Comparison of ENCODE assay signal across 27 cellular contexts in genomic region chr12:131752457-131752856, GRCh38.
"Had no signal": no experiment of that assay in that cellular context is flagged by ENCODE, and none has a peak within 500 bp of the region (broad histone marks: within the 10 kb centered on the region; RNA-seq: fewer than 3 reads in every experiment).

No MANE protein-coding gene starts in this region.

- H3K27me3 ChIP-seq: heart right ventricle, right atrium auricular region, stomach, suprapubic skin, tibial artery had no signal

- ATAC-seq: esophagus mucosa; heart right ventricle; left cardiac atrium; left ventricle myocardium superior; stimulated activated naive B cell treated with anti-CD40 and anti-IgM and Interleukin-4, amounts not matched to agents 10 μg/mL and 1 μg/mL and 100 μg/mL, for 72 hours; T-helper 17 cell had no signal

- DNase-seq: activated CD4-positive, alpha-beta memory T cell treated with anti-CD3 and anti-CD28 coated beads, Interleukin-2, amount 10 ng/mL, durations not matched to agents 7 days and 5 days; activated CD4-positive, alpha-beta T cell treated with anti-CD3 and anti-CD28 coated beads for 1 hour; activated CD4-positive, alpha-beta T cell treated with anti-CD3 and anti-CD28 coated beads, Interleukin-2, amount 10 ng/mL, durations not matched to agents 7 days and 5 days; activated naive CD4-positive, alpha-beta T cell; activated T-cell treated with anti-CD3 and anti-CD28 coated beads, Interleukin-2, amount 50 U/mL, for 48 hours; anterior cingulate cortex; foreskin fibroblast; heart right ventricle; left cardiac atrium; left ventricle myocardium superior; stimulated activated CD4-positive, alpha-beta T cell treated with anti-CD3 and anti-CD28 coated beads, Interleukin-1b, Interleukin-23, amount 100 ng/mL, for 48 hours; stimulated activated CD4-positive, alpha-beta T cell treated with anti-CD3 and anti-CD28 coated beads, Interleukin-4, amount 100 ng/mL, for 4 hours; stimulated activated CD8-positive, alpha-beta memory T cell treated with anti-CD3 and anti-CD28 coated beads, Interleukin-4, amount 100 ng/mL, for 48 hours; stimulated activated naive B cell treated with anti-CD40 and anti-IgM and Interleukin-4, amounts not matched to agents 10 μg/mL and 1 μg/mL and 100 μg/mL, for 72 hours; stomach; T-helper 17 cell; T1000 had no signal

- H2AFZ ChIP-seq: parathyroid adenoma had no signal

- H3K27ac ChIP-seq: heart right ventricle, parathyroid adenoma, right atrium auricular region, stomach, suprapubic skin, tibial artery had no signal

- H3K4me3 Mint-ChIP-seq: activated CD4-positive, alpha-beta memory T cell treated with anti-CD3 and anti-CD28 coated beads, Interleukin-2, amount 10 ng/mL, durations not matched to agents 7 days and 5 days; activated CD4-positive, alpha-beta T cell treated with anti-CD3 and anti-CD28 coated beads, Interleukin-2, amount 10 ng/mL, durations not matched to agents 7 days and 5 days; activated naive CD8-positive, alpha-beta T cell; nephron; stimulated activated naive B cell treated with anti-CD40 and anti-IgM and Interleukin-4, amounts not matched to agents 10 μg/mL and 1 μg/mL and 100 μg/mL, for 72 hours; T-helper 17 cell had no signal

- H3K4me1 Mint-ChIP-seq: nephron had no signal

- H3K4me1 ChIP-seq: parathyroid adenoma, right atrium auricular region, stomach, suprapubic skin, tibial artery had no signal

- H3K27ac Mint-ChIP-seq: activated CD4-positive, alpha-beta memory T cell treated with anti-CD3 and anti-CD28 coated beads, Interleukin-2, amount 10 ng/mL, durations not matched to agents 7 days and 5 days; activated CD4-positive, alpha-beta T cell treated with anti-CD3 and anti-CD28 coated beads, Interleukin-2, amount 10 ng/mL, durations not matched to agents 7 days and 5 days; activated naive CD8-positive, alpha-beta T cell; activated T-helper 2 cell treated with anti-CD3 and anti-CD28 coated beads, Interferon-gamma antibody, Interleukin-2, Interleukin-4, amounts not matched to agents 10 μg/mL and 5 μg/mL and 100 μg/mL, durations not matched to agents 14 hours and 24 hours and 36 hours; nephron; T-helper 17 cell had no signal

- H3K9ac ChIP-seq: parathyroid adenoma had no signal

- H3K27me3 Mint-ChIP-seq: activated CD4-positive, alpha-beta memory T cell treated with anti-CD3 and anti-CD28 coated beads, Interleukin-2, amount 10 ng/mL, durations not matched to agents 7 days and 5 days; activated CD4-positive, alpha-beta T cell treated with anti-CD3 and anti-CD28 coated beads, Interleukin-2, amount 10 ng/mL, durations not matched to agents 7 days and 5 days; activated naive CD8-positive, alpha-beta T cell; stimulated activated naive B cell treated with anti-CD40 and anti-IgM and Interleukin-4, amounts not matched to agents 10 μg/mL and 1 μg/mL and 100 μg/mL, for 72 hours; T-helper 17 cell had no signal

- FAIRE-seq: keratinocyte had no signal

- H3K4me3 ChIP-seq: heart right ventricle, right atrium auricular region, smooth muscle cell, stomach, suprapubic skin, tibial artery had no signal

- H3K9me3 ChIP-seq: heart right ventricle, right atrium auricular region, stomach, suprapubic skin, tibial artery had no signal

- H3K4me2 ChIP-seq: smooth muscle cell had no signal

- H3K9me3 Mint-ChIP-seq: activated CD4-positive, alpha-beta T cell treated with anti-CD3 and anti-CD28 coated beads, Interleukin-2, amount 10 ng/mL, durations not matched to agents 7 days and 5 days; activated T-helper 2 cell treated with anti-CD3 and anti-CD28 coated beads, Interferon-gamma antibody, Interleukin-2, Interleukin-4, amounts not matched to agents 10 μg/mL and 5 μg/mL and 100 μg/mL, durations not matched to agents 14 hours and 24 hours and 36 hours; nephron; stimulated activated naive B cell treated with anti-CD40 and anti-IgM and Interleukin-4, amounts not matched to agents 10 μg/mL and 1 μg/mL and 100 μg/mL, for 72 hours had no signal
